2 cellular contexts compared by ENCODE assay signal in genomic region chr5:177291735-177292134, GRCh38.
A peak's percentile ranks its signal among the peaks of the same experiment; 100 is the strongest.
TF ChIP-seq lines count a peak whose summit lies in the region.

No MANE protein-coding gene starts in this region.

TF ChIP-seq in HepG2, 621 proteins besides CTCF, POLR2A, EP300 and RAD21:
- TF ChIP-seq ZFP82 (CRISPR knock-in tag; IDR thresholded peaks at IDR 0.05; ENCODE audit: borderline replicate concordance) (no peak), ZNF800 (CRISPR knock-in tag; IDR thresholded peaks at IDR 0.05) (no peak), MAFK (conservative IDR thresholded peaks at IDR 0.05 in 1 of 2, IDR thresholded peaks at IDR 0.05 in 1 of 2; ENCODE audit: low read length in 2 of 2) (peak; percentile 47 to 63), NCOA5 (CRISPR knock-in tag; IDR thresholded peaks at IDR 0.05) (no peak), ATM (IDR thresholded peaks at IDR 0.05; ENCODE audit: borderline replicate concordance) (no peak), PREB (CRISPR knock-in tag; IDR thresholded peaks at IDR 0.05) (no peak), MAFF (IDR thresholded peaks at IDR 0.05; ENCODE audit: low read depth, low read length) (peak; percentile 54; the same call in 1 of the 2 replicates), SIX4 (CRISPR knock-in tag; IDR thresholded peaks at IDR 0.05) (no peak), NFE2 (CRISPR knock-in tag; IDR thresholded peaks at IDR 0.05) (no peak), XBP1 (CRISPR knock-in tag; IDR thresholded peaks at IDR 0.05) (no peak), NR2F6 (IDR thresholded peaks at IDR 0.05) (no peak), NR2F6 (CRISPR knock-in tag; IDR thresholded peaks at IDR 0.05) (no peak), ZNF253 (CRISPR knock-in tag; IDR thresholded peaks at IDR 0.05; ENCODE audit: borderline replicate concordance) (no peak)

TF ChIP-seq in K562, 482 proteins besides CTCF, POLR2A, EP300 and RAD21:
- TF ChIP-seq ZNF316 (IDR thresholded peaks at IDR 0.05) (peak; percentile 67; the same call in 1 of the 2 replicates), ZNF512 (tag; IDR thresholded peaks at IDR 0.05) (no peak), C11orf30 (IDR thresholded peaks at IDR 0.05; ENCODE audit: low read depth) (peak; percentile 38; the same call in 1 of the 2 replicates), PHB2 (IDR thresholded peaks at IDR 0.05; ENCODE audit: low read depth) (no peak), ZC3H4 (CRISPR knock-in tag; IDR thresholded peaks at IDR 0.05; ENCODE audit: borderline replicate concordance) (no peak)
